17 cellular contexts compared by ENCODE assay signal in the genomic region with DNA sequence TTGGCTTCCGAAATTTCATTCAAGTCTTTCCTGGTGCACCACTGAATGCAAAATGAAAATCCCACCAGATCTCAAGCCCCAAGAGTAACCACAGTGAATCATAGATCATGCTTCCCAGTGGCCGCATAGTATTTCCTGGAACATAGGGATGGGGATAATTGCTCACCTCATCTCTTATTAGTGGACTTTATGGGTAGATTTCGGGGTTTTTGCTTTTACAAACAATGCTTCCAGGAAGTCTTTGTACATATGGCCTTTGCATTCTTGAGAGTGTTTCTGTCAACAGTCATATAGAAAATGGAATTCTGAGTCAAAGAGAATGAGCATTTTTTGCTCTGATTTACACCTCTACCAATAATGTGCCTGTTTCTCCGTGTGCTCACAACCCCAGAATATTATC. TPM values are rescaled to one million over a fixed set of nuclear protein-coding genes. Genes with fewer than 3 reads are reported as not detected.
DNase-seq lines count a peak whose midpoint lies in the region; ATAC-seq and TF ChIP-seq lines count a peak whose summit lies in the region.
"Had no signal": no experiment of that assay in that cellular context is flagged by ENCODE, and none has a peak within 500 bp of the region (broad histone marks: within the 10 kb centered on the region; RNA-seq: fewer than 3 reads in every experiment).

No MANE protein-coding gene starts in this region.

- H4K12ac ChIP-seq in trophoblast cell (ENCODE audit: low read depth, low read length), result no peak overlapping the region

- H2BK12ac ChIP-seq in trophoblast cell (ENCODE audit: low read length), result no peak overlapping the region

- no peak overlapping the region for H3K4me2 ChIP-seq in trophoblast cell (ENCODE audit: low read length)

- no peaks in the 10 kb centered on the region for H3K36me3 Mint-ChIP-seq in activated T-cell treated with anti-CD3 and anti-CD28 coated beads, Interleukin-2, amount 50 U/mL, for 24 hours (ENCODE audit: low read depth)
- H3K36me3 Mint-ChIP-seq in HFFc6 (ENCODE audit: low read depth), result no peaks in the 10 kb centered on the region
- H3K36me3 Mint-ChIP-seq: brain; naive thymus-derived CD4-positive, alpha-beta T cell had no signal

- H3K36me3 ChIP-seq in trophoblast cell (ENCODE audit: control insufficient read depth in 1 of 2, insufficient read depth in 2 of 2, low read length in 2 of 2), result no peaks in the 10 kb centered on the region
- H3K36me3 ChIP-seq in esophagus squamous epithelium, result no peaks in the 10 kb centered on the region

- no peak overlapping the region for H4K91ac ChIP-seq in trophoblast cell (ENCODE audit: low read depth, low read length)

- no peak overlapping the region for H3K23ac ChIP-seq in trophoblast cell (ENCODE audit: low read length)

- H3K4me1 ChIP-seq in trophoblast cell (ENCODE audit: control insufficient read depth in 1 of 2, insufficient read depth in 2 of 2, low read length in 2 of 2) (peaks cover 2% of the 10 kb centered on the region in 2 experiments), esophagus squamous epithelium (peaks cover 0 to 16% (median 9%) of the 10 kb centered on the region in 3 donors)
- H3K4me1 ChIP-seq: foreskin keratinocyte had no signal

- H3K27me3 ChIP-seq in trophoblast cell (ENCODE audit: insufficient read depth, low read length) (no peaks in the 10 kb centered on the region), esophagus squamous epithelium (peaks cover 0 to 4% (median 0%) of the 10 kb centered on the region in 4 donors)
- H3K27me3 ChIP-seq: foreskin keratinocyte had no signal

- no peak for DNase-seq in activated T-cell treated with anti-CD3 and anti-CD28 coated beads, Interleukin-2, amount 50 U/mL, for 24 hours
- no peak for DNase-seq in activated T-cell treated with anti-CD3 and anti-CD28 coated beads, Interleukin-2, amount 50 U/mL, for 1 hour
- DNase-seq in HFFc6 (peak; percentile 78), amniotic epithelial cell (ENCODE audit: low read depth) (peak; percentile 72), trophoblast cell (peak; percentile 14 to 70), esophagus squamous epithelium (lab: John Stamatoyannopoulos, UW) (no peak)
- DNase-seq: activated CD4-positive, CD25-positive, alpha-beta regulatory T cell treated with anti-CD3 and anti-CD28 coated beads, Interleukin-2, amount 50 U/mL, for 72 hours; effector CD4-positive, alpha-beta T cell had no signal

- ATAC-seq in HG02970 (IDR thresholded peaks at IDR 0.05; ENCODE audit: low FRiP score, unreplicated experiment) (no peak), GM19328 (IDR thresholded peaks at IDR 0.05; ENCODE audit: unreplicated experiment) (no peak)

- no peak overlapping the region for H3K9ac ChIP-seq in trophoblast cell (ENCODE audit: low read length)

- no peaks in the 10 kb centered on the region for H3K79me2 ChIP-seq in trophoblast cell (ENCODE audit: control insufficient read depth, insufficient read depth, low read length, poor library complexity)

- H2AK5ac ChIP-seq in trophoblast cell (ENCODE audit: low read length), result no peak overlapping the region

- peaks cover 2% of the 10 kb centered on the region for H3K79me1 ChIP-seq in trophoblast cell (ENCODE audit: low read length)

- H3K4me3 ChIP-seq in trophoblast cell (ENCODE audit: low read depth, low read length), result no peak overlapping the region
- H3K4me3 ChIP-seq in esophagus squamous epithelium, result no peak overlapping the region

- H3K9me3 ChIP-seq in trophoblast cell (ENCODE audit: insufficient read depth, low read depth, low read length) (no peaks in the 10 kb centered on the region), esophagus squamous epithelium (no peaks in the 10 kb centered on the region)

- no peak overlapping the region for H3K4me3 Mint-ChIP-seq in activated T-cell treated with anti-CD3 and anti-CD28 coated beads, Interleukin-2, amount 50 U/mL, for 24 hours
- peak overlapping the region; percentile 65 for H3K4me3 Mint-ChIP-seq in HFFc6
- H3K4me3 Mint-ChIP-seq: brain; naive thymus-derived CD4-positive, alpha-beta T cell had no signal

- no peak overlapping the region for H3K18ac ChIP-seq in trophoblast cell (ENCODE audit: low read length)

- H3K27ac ChIP-seq in trophoblast cell (ENCODE audit: low read depth, low read length), result no peak overlapping the region
- no peak overlapping the region for H3K27ac ChIP-seq in esophagus squamous epithelium
- H3K27ac ChIP-seq: foreskin keratinocyte had no signal

- H4K8ac ChIP-seq in trophoblast cell (ENCODE audit: low read depth, low read length), result no peak overlapping the region

- H2BK120ac ChIP-seq in trophoblast cell (ENCODE audit: insufficient read depth, low read length, poor library complexity), result no peak overlapping the region

- no peak for TF ChIP-seq POLR2A in esophagus squamous epithelium (IDR thresholded peaks at IDR 0.05)

- H3K9me3 Mint-ChIP-seq in activated T-cell treated with anti-CD3 and anti-CD28 coated beads, Interleukin-2, amount 50 U/mL, for 24 hours, result no peaks in the 10 kb centered on the region
- no peaks in the 10 kb centered on the region for H3K9me3 Mint-ChIP-seq in HFFc6
- H3K9me3 Mint-ChIP-seq: activated T-helper 2 cell treated with anti-CD3 and anti-CD28 coated beads, Interferon-gamma antibody, Interleukin-2, Interleukin-4, amounts not matched to agents 10 μg/mL and 5 μg/mL and 100 μg/mL, durations not matched to agents 14 hours and 24 hours and 36 hours; brain; naive thymus-derived CD4-positive, alpha-beta T cell had no signal

- peaks cover 10% of the 10 kb centered on the region for H3K27me3 Mint-ChIP-seq in activated T-cell treated with anti-CD3 and anti-CD28 coated beads, Interleukin-2, amount 50 U/mL, for 24 hours
- peaks cover 3% of the 10 kb centered on the region for H3K27me3 Mint-ChIP-seq in HFFc6 (ENCODE audit: insufficient read depth)
- H3K27me3 Mint-ChIP-seq: brain had no signal

- intact Hi-C loops in esophagus squamous epithelium (cut with DNase I), result no loop called here

- H3K14ac ChIP-seq in trophoblast cell (ENCODE audit: low read length), result no peak overlapping the region

- WGBS in trophoblast cell (ENCODE audit: extremely low coverage, insufficient coverage, insufficient read length), result no CpG with 5 or more reads among the region's 4 CpGs
- 57 to 74% methylated on average over 4 of the region's 4 CpGs for WGBS in esophagus squamous epithelium, 2 donors

- TF ChIP-seq CTCF in HFFc6 (IDR thresholded peaks at IDR 0.05) (no peak), esophagus squamous epithelium (IDR thresholded peaks at IDR 0.05) (no peak)

- no peak overlapping the region for H3K4ac ChIP-seq in trophoblast cell (ENCODE audit: low read depth, low read length)

- no peak overlapping the region for H2AFZ ChIP-seq in trophoblast cell (ENCODE audit: insufficient read depth, low read length, poor library complexity)

- peaks cover 15% of the 10 kb centered on the region for H3K4me1 Mint-ChIP-seq in activated T-cell treated with anti-CD3 and anti-CD28 coated beads, Interleukin-2, amount 50 U/mL, for 24 hours (ENCODE audit: low read depth)
- H3K4me1 Mint-ChIP-seq in HFFc6 (ENCODE audit: low read depth), result peaks cover 56% of the 10 kb centered on the region

- H3K27ac Mint-ChIP-seq in activated T-cell treated with anti-CD3 and anti-CD28 coated beads, Interleukin-2, amount 50 U/mL, for 24 hours, result peak overlapping the region; percentile 59
- H3K27ac Mint-ChIP-seq in HFFc6, result peak overlapping the region; percentile 71
- H3K27ac Mint-ChIP-seq: activated T-helper 2 cell treated with anti-CD3 and anti-CD28 coated beads, Interferon-gamma antibody, Interleukin-2, Interleukin-4, amounts not matched to agents 10 μg/mL and 5 μg/mL and 100 μg/mL, durations not matched to agents 14 hours and 24 hours and 36 hours had no signal

- no peak overlapping the region for H2BK5ac ChIP-seq in trophoblast cell (ENCODE audit: low read depth, low read length, poor library complexity)

RNA-seq across cellular contexts. Expression of a gene that starts 53.4 kb away (rescaled TPM):
- total RNA-seq in HFFc6 (2021; fragmentation: NEBNext Ultra II Directional; extraction: Animal tissue kit (Norgen Biotek cat#: 25700)), result not detected
- 0.01 and 0.04 TPM in 2 replicates for polyA plus RNA-seq in trophoblast cell (2013)
- total RNA-seq in esophagus squamous epithelium, result under 1 TPM in 1 of 4 donors, not detected in 3; 0.04 TPM
- total RNA-seq: activated T-helper 2 cell treated with anti-CD3 and anti-CD28 coated beads, Interferon-gamma antibody, Interleukin-2, Interleukin-4, amounts not matched to agents 10 μg/mL and 5 μg/mL and 100 μg/mL, durations not matched to agents 14 hours and 24 hours and 36 hours; foreskin keratinocyte; pulmonary artery endothelial cell; T-helper 1 cell treated with Interleukin-12 subunit alpha and Interleukin-12 subunit beta and Interleukin-4 antibody, amounts not matched to agents 30 ng/mL and 1 ng/mL, for 36 hours had no signal
- polyA plus RNA-seq: AG04450; foreskin keratinocyte; naive thymus-derived CD4-positive, alpha-beta T cell had no signal

Comparison
In these comparisons a context has a peak if more than half of its experiments do, and no peak if none do; other contexts are left out.
1. DNase-seq: peak in HFFc6 (single experiment), amniotic epithelial cell (single experiment) and trophoblast cell (2 of 2); none in activated T-cell treated with anti-CD3 and anti-CD28 coated beads, Interleukin-2, amount 50 U/mL, for 24 hours (single experiment), activated T-cell treated with anti-CD3 and anti-CD28 coated beads, Interleukin-2, amount 50 U/mL, for 1 hour (single experiment) and esophagus squamous epithelium (single experiment).